ENCODE assay signal across 11 cellular contexts in the genomic region with DNA sequence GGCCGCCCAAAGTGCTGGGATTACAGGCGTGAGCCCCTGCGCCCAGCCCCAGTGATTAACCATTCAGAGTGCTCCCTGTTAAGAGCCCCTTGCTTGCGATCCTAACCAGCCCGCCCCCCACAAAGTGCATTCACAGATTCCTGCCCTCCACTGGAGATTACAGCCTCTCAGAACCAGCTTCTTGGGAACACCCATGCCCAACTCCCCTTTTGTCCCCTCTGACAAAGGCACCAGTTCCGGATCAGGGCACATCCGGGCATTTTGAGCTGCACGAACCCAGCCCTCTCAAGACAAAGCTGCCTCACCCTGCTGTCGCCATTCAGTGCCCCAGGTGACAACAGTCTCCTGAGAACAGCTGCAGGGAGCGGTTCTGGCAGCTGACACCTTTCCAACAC. TPM values are rescaled to one million over a fixed set of nuclear protein-coding genes. Genes with fewer than 3 reads are reported as not detected.
DNase-seq lines count a peak whose midpoint lies in the region; ATAC-seq and TF ChIP-seq lines count a peak whose summit lies in the region.
"Had no signal": no experiment of that assay in that cellular context is flagged by ENCODE, and none has a peak within 500 bp of the region (broad histone marks: within the 10 kb centered on the region; RNA-seq: fewer than 3 reads in every experiment).

No MANE protein-coding gene starts in this region.

- H3K9me3 Mint-ChIP-seq in CD4-positive, alpha-beta memory T cell = no peaks in the 10 kb centered on the region

- no peak overlapping the region for H3K4me3 ChIP-seq in CD4-positive, alpha-beta memory T cell (ENCODE audit: low read length in 2 of 2)
- H3K4me3 ChIP-seq in mucosa of descending colon = no peak overlapping the region
- H3K4me3 ChIP-seq in esophagus muscularis mucosa = no peak overlapping the region
- no peak overlapping the region for H3K4me3 ChIP-seq in A673 (ENCODE audit: low read depth, low read length, poor library complexity, severe bottlenecking)
- H3K4me3 ChIP-seq: lung had no signal

- POLR2A ChIA-PET in CD4-positive, alpha-beta memory T cell (lab: Charles Lee; ENCODE audit: partially characterized antibody) = no interaction called here
- POLR2A ChIA-PET in A673 (lab: Charles Lee; ENCODE audit: low non-redundant PET) = no interaction called here

- no peaks in the 10 kb centered on the region for H3K36me3 ChIP-seq in CD4-positive, alpha-beta memory T cell (ENCODE audit: insufficient read depth, low read length)
- H3K36me3 ChIP-seq in mucosa of descending colon (ENCODE audit: low read depth) (no peaks in the 10 kb centered on the region), esophagus muscularis mucosa (no peaks in the 10 kb centered on the region), A673 (ENCODE audit: insufficient read depth, low read length, poor library complexity, severe bottlenecking) (no peaks in the 10 kb centered on the region)

- peaks cover 5 to 24% (median 15%) of the 10 kb centered on the region in 4 donors for H3K4me1 Mint-ChIP-seq in CD4-positive, alpha-beta memory T cell

- TF ChIP-seq POLR2A in esophagus muscularis mucosa (IDR thresholded peaks at IDR 0.05; ENCODE audit: low read depth) = no peak

- CTCF ChIA-PET in CD4-positive, alpha-beta memory T cell (lab: Charles Lee; ENCODE audit: partially characterized antibody) = no interaction called here
- CTCF ChIA-PET in A673 (lab: Charles Lee) = no interaction called here

- TF ChIP-seq CTCF in VCaP (conservative IDR thresholded peaks at IDR 0.05) = no peak
- TF ChIP-seq CTCF in mucosa of descending colon (IDR thresholded peaks at IDR 0.05) = no peak
- no peak for TF ChIP-seq CTCF in esophagus muscularis mucosa (IDR thresholded peaks at IDR 0.05)
- no peak for TF ChIP-seq CTCF in A673 (conservative IDR thresholded peaks at IDR 0.05; ENCODE audit: low read depth, low read length)

- peaks cover 8% of the 10 kb centered on the region for H3K4me1 ChIP-seq in CD4-positive, alpha-beta memory T cell (ENCODE audit: insufficient read depth, low read length)
- H3K4me1 ChIP-seq in mucosa of descending colon (ENCODE audit: low read depth) (peaks cover 31% of the 10 kb centered on the region), esophagus muscularis mucosa (peaks cover 8 to 16% (median 12%) of the 10 kb centered on the region in 4 donors), A673 (ENCODE audit: insufficient read depth, low read length, poor library complexity, severe bottlenecking) (no peaks in the 10 kb centered on the region)

- BruUV-seq in A673 (replicated peaks; lab: Mats Ljungman, UMichigan) = no TSS peak

- no peak for DNase-seq in CD4-positive, alpha-beta memory T cell
- peak; percentile 21 for DNase-seq in DMS79 treated with DMSO at 0.1 percent for 48 hours (lab: John Stamatoyannopoulos, UW)
- peak; percentile 73 to 81 (median 80) for DNase-seq in mucosa of descending colon
- no peak for DNase-seq in NCI-H1048 (lab: John Stamatoyannopoulos, UW)
- no peak for DNase-seq in HuH-7 (ENCODE audit: low spot score)
- no peak for DNase-seq in esophagus muscularis mucosa (ENCODE audit: extremely low spot score)
- DNase-seq in A673 (ENCODE audit: low spot score) = no peak

- H3K4me3 Mint-ChIP-seq in CD4-positive, alpha-beta memory T cell = peak overlapping the region in 6 of 8 donors; percentile 30 to 86 (median 56)

- H3K36me3 Mint-ChIP-seq in CD4-positive, alpha-beta memory T cell = no peaks in the 10 kb centered on the region

- 80% methylated on average over 9 of the region's 10 CpGs for WGBS in esophagus muscularis mucosa

- H3K27me3 Mint-ChIP-seq in CD4-positive, alpha-beta memory T cell = peaks cover 45 to 47% of the 10 kb centered on the region in 2 donors

- no peak for TF ChIP-seq EP300 in esophagus muscularis mucosa (IDR thresholded peaks at IDR 0.05)

- peaks cover 26% of the 10 kb centered on the region for H3K27me3 ChIP-seq in CD4-positive, alpha-beta memory T cell (ENCODE audit: insufficient read depth, low read length)
- peaks cover 0 to 54% (median 21%) of the 10 kb centered on the region in 4 donors for H3K27me3 ChIP-seq in esophagus muscularis mucosa
- no peaks in the 10 kb centered on the region for H3K27me3 ChIP-seq in A673 (replicated peaks; ENCODE audit: insufficient read depth, low read depth, low read length, poor library complexity)

- intact Hi-C loops in CD4-positive, alpha-beta memory T cell (cut with micrococcal nuclease) = no loop called here
- intact Hi-C loops in mucosa of descending colon (cut with DNase I, micrococcal nuclease) = no loop called here
- intact Hi-C loops in esophagus muscularis mucosa (cut with DNase I) = no loop called here
- intact Hi-C loops in A673 (cut with micrococcal nuclease; ENCODE audit: unreplicated experiment) = no loop called here

- peak; percentile 55 for ATAC-seq in mucosa of descending colon

- no peak overlapping the region for H3K27ac ChIP-seq in CD4-positive, alpha-beta memory T cell (ENCODE audit: low read depth, low read length)
- H3K27ac ChIP-seq in VCaP = peak overlapping the region; percentile 83; the same call in 1 of the 2 replicates
- H3K27ac ChIP-seq in esophagus muscularis mucosa (replicated peaks in 1 of 4) = no peak overlapping the region
- H3K27ac ChIP-seq in A673 (ENCODE audit: low read depth, low read length, poor library complexity, severe bottlenecking) = no peak overlapping the region

- no peak overlapping the region for H3K27ac Mint-ChIP-seq in CD4-positive, alpha-beta memory T cell

- no peaks in the 10 kb centered on the region for H3K9me3 ChIP-seq in CD4-positive, alpha-beta memory T cell (ENCODE audit: control insufficient read depth in 1 of 2, low read length in 2 of 2)
- H3K9me3 ChIP-seq in mucosa of descending colon = no peaks in the 10 kb centered on the region
- H3K9me3 ChIP-seq in esophagus muscularis mucosa = no peaks in the 10 kb centered on the region
- no peaks in the 10 kb centered on the region for H3K9me3 ChIP-seq in A673 (ENCODE audit: low read depth, low read length, poor library complexity, severe bottlenecking)

RNA-seq across cellular contexts. Expression of a gene that starts 0.8 kb away (rescaled TPM):
- not detected for total RNA-seq in CD4-positive, alpha-beta memory T cell
- polyA plus RNA-seq in CD4-positive, alpha-beta memory T cell = not detected
- total RNA-seq in mucosa of descending colon (1,000 to 10,000 TPM in 2 of 3 donors, 100 to 1,000 TPM in 1; 723 to 2,357 (median 1,709) TPM), esophagus muscularis mucosa (1 to 10 TPM; 2.1 to 5.7 (median 3.1) TPM), A673 (2021) (0.34 and 0.74 TPM in 2 replicates)
- total RNA-seq: T-helper 2 cell treated with Interferon-gamma antibody and Interleukin-4, amounts not matched to agents 100 ng/mL and 5 ng/mL, for 36 hours had no signal

RNA-seq across cellular contexts. Expression of a gene that starts 10.3 kb away (rescaled TPM):
- total RNA-seq in CD4-positive, alpha-beta memory T cell = not detected
- not detected for polyA plus RNA-seq in CD4-positive, alpha-beta memory T cell
- total RNA-seq in mucosa of descending colon = 10 to 100 TPM in 1 of 3 donors, 1 to 10 TPM in 2; 5.0 to 16.5 (median 5.4) TPM
- 1 to 10 TPM in 1 of 4 donors, not detected in 3; 3.3 TPM for total RNA-seq in esophagus muscularis mucosa
- not detected in 2 replicates for total RNA-seq in A673 (2021)
- total RNA-seq: T-helper 2 cell treated with Interferon-gamma antibody and Interleukin-4, amounts not matched to agents 100 ng/mL and 5 ng/mL, for 36 hours had no signal

RNA-seq across cellular contexts. Expression of a gene that starts 23.5 kb away (rescaled TPM):
- total RNA-seq in CD4-positive, alpha-beta memory T cell = not detected
- not detected for polyA plus RNA-seq in CD4-positive, alpha-beta memory T cell
- total RNA-seq in mucosa of descending colon (1 to 10 TPM in 1 of 3 donors, not detected in 2; 3.7 TPM), esophagus muscularis mucosa (10 to 100 TPM in 1 of 4 donors, under 1 TPM in 2, not detected in 1; 0.39 to 23.3 (median 0.52) TPM), A673 (2021) (not detected in 2 replicates)
- total RNA-seq: fibroblast of villous mesenchyme; T-helper 2 cell treated with Interferon-gamma antibody and Interleukin-4, amounts not matched to agents 100 ng/mL and 5 ng/mL, for 36 hours had no signal

RNA-seq across cellular contexts. Expression of a gene that starts 39.2 kb away (rescaled TPM):
- not detected for total RNA-seq in CD4-positive, alpha-beta memory T cell
- polyA plus RNA-seq in CD4-positive, alpha-beta memory T cell = not detected
- total RNA-seq in mucosa of descending colon (not detected), esophagus muscularis mucosa (not detected), A673 (2021) (not detected in 2 replicates)
- total RNA-seq: lung; T-helper 2 cell treated with Interferon-gamma antibody and Interleukin-4, amounts not matched to agents 100 ng/mL and 5 ng/mL, for 36 hours had no signal

RNA-seq across cellular contexts. Expression of a gene that starts 42.9 kb away (rescaled TPM):
- total RNA-seq in CD4-positive, alpha-beta memory T cell = not detected
- polyA plus RNA-seq in CD4-positive, alpha-beta memory T cell = not detected
- total RNA-seq in mucosa of descending colon (not detected), esophagus muscularis mucosa (not detected), A673 (2021) (not detected in 2 replicates)
- total RNA-seq: fibroblast of villous mesenchyme; lung; T-helper 2 cell treated with Interferon-gamma antibody and Interleukin-4, amounts not matched to agents 100 ng/mL and 5 ng/mL, for 36 hours had no signal
- polyA plus RNA-seq: lung had no signal

Comparison
In these comparisons a context has a peak if more than half of its experiments do, and no peak if none do; other contexts are left out.
1. DNase-seq: peak in DMS79 treated with DMSO at 0.1 percent for 48 hours (single experiment) and mucosa of descending colon (3 of 3); none in CD4-positive, alpha-beta memory T cell (0 of 5), NCI-H1048 (single experiment), HuH-7 (single experiment), esophagus muscularis mucosa (single experiment) and A673 (single experiment).
2. RNA of a gene that starts 0.8 kb away (total RNA-seq): 723 to 2,357 TPM in mucosa of descending colon; 2.1 to 5.7 TPM in esophagus muscularis mucosa, 0.34 to 0.74 TPM in A673 and not detected in CD4-positive, alpha-beta memory T cell; every median in the first group is over 100 times any median in the second.